In genomic region chr1:202189012-202189790, GRCh38 we compare ENCODE assay signal across 1 cellular context.
A peak's percentile ranks its signal among the peaks of the same experiment; 100 is the strongest.
TF ChIP-seq lines count a peak whose summit lies in the region.

No MANE protein-coding gene starts in this region.

TF ChIP-seq in HepG2, 621 proteins besides CTCF, POLR2A, EP300 and RAD21 (continued from another document and continues in another):
- TF ChIP-seq, protein P1, sequence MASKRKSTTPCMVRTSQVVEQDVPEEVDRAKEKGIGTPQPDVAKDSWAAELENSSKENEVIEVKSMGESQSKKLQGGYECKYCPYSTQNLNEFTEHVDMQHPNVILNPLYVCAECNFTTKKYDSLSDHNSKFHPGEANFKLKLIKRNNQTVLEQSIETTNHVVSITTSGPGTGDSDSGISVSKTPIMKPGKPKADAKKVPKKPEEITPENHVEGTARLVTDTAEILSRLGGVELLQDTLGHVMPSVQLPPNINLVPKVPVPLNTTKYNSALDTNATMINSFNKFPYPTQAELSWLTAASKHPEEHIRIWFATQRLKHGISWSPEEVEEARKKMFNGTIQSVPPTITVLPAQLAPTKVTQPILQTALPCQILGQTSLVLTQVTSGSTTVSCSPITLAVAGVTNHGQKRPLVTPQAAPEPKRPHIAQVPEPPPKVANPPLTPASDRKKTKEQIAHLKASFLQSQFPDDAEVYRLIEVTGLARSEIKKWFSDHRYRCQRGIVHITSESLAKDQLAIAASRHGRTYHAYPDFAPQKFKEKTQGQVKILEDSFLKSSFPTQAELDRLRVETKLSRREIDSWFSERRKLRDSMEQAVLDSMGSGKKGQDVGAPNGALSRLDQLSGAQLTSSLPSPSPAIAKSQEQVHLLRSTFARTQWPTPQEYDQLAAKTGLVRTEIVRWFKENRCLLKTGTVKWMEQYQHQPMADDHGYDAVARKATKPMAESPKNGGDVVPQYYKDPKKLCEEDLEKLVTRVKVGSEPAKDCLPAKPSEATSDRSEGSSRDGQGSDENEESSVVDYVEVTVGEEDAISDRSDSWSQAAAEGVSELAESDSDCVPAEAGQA (IDR thresholded peaks at IDR 0.05; ENCODE audit: low read depth): no peak
- TF ChIP-seq, protein P1 (CRISPR knock-in tag; IDR thresholded peaks at IDR 0.05; ENCODE audit: borderline replicate concordance): no peak
- TF ChIP-seq ZKSCAN5 (CRISPR knock-in tag; IDR thresholded peaks at IDR 0.05): no peak
- TF ChIP-seq, protein P2, sequence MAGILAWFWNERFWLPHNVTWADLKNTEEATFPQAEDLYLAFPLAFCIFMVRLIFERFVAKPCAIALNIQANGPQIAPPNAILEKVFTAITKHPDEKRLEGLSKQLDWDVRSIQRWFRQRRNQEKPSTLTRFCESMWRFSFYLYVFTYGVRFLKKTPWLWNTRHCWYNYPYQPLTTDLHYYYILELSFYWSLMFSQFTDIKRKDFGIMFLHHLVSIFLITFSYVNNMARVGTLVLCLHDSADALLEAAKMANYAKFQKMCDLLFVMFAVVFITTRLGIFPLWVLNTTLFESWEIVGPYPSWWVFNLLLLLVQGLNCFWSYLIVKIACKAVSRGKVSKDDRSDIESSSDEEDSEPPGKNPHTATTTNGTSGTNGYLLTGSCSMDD (CRISPR knock-in tag; IDR thresholded peaks at IDR 0.05): no peak
- TF ChIP-seq, protein P3, sequence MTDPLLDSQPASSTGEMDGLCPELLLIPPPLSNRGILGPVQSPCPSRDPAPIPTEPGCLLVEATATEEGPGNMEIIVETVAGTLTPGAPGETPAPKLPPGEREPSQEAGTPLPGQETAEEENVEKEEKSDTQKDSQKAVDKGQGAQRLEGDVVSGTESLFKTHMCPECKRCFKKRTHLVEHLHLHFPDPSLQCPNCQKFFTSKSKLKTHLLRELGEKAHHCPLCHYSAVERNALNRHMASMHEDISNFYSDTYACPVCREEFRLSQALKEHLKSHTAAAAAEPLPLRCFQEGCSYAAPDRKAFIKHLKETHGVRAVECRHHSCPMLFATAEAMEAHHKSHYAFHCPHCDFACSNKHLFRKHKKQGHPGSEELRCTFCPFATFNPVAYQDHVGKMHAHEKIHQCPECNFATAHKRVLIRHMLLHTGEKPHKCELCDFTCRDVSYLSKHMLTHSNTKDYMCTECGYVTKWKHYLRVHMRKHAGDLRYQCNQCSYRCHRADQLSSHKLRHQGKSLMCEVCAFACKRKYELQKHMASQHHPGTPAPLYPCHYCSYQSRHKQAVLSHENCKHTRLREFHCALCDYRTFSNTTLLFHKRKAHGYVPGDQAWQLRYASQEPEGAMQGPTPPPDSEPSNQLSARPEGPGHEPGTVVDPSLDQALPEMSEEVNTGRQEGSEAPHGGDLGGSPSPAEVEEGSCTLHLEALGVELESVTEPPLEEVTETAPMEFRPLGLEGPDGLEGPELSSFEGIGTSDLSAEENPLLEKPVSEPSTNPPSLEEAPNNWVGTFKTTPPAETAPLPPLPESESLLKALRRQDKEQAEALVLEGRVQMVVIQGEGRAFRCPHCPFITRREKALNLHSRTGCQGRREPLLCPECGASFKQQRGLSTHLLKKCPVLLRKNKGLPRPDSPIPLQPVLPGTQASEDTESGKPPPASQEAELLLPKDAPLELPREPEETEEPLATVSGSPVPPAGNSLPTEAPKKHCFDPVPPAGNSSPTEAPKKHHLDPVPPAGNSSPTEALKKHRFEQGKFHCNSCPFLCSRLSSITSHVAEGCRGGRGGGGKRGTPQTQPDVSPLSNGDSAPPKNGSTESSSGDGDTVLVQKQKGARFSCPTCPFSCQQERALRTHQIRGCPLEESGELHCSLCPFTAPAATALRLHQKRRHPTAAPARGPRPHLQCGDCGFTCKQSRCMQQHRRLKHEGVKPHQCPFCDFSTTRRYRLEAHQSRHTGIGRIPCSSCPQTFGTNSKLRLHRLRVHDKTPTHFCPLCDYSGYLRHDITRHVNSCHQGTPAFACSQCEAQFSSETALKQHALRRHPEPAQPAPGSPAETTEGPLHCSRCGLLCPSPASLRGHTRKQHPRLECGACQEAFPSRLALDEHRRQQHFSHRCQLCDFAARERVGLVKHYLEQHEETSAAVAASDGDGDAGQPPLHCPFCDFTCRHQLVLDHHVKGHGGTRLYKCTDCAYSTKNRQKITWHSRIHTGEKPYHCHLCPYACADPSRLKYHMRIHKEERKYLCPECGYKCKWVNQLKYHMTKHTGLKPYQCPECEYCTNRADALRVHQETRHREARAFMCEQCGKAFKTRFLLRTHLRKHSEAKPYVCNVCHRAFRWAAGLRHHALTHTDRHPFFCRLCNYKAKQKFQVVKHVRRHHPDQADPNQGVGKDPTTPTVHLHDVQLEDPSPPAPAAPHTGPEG (CRISPR knock-in tag; IDR thresholded peaks at IDR 0.05): no peak
- 0 out of 2 replicates have a peak, but pooled peaks have one; percentile 27 for TF ChIP-seq BRD4 (CRISPR knock-in tag; IDR thresholded peaks at IDR 0.05)
- TF ChIP-seq, protein P4, sequence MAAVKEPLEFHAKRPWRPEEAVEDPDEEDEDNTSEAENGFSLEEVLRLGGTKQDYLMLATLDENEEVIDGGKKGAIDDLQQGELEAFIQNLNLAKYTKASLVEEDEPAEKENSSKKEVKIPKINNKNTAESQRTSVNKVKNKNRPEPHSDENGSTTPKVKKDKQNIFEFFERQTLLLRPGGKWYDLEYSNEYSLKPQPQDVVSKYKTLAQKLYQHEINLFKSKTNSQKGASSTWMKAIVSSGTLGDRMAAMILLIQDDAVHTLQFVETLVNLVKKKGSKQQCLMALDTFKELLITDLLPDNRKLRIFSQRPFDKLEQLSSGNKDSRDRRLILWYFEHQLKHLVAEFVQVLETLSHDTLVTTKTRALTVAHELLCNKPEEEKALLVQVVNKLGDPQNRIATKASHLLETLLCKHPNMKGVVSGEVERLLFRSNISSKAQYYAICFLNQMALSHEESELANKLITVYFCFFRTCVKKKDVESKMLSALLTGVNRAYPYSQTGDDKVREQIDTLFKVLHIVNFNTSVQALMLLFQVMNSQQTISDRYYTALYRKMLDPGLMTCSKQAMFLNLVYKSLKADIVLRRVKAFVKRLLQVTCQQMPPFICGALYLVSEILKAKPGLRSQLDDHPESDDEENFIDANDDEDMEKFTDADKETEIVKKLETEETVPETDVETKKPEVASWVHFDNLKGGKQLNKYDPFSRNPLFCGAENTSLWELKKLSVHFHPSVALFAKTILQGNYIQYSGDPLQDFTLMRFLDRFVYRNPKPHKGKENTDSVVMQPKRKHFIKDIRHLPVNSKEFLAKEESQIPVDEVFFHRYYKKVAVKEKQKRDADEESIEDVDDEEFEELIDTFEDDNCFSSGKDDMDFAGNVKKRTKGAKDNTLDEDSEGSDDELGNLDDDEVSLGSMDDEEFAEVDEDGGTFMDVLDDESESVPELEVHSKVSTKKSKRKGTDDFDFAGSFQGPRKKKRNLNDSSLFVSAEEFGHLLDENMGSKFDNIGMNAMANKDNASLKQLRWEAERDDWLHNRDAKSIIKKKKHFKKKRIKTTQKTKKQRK (IDR thresholded peaks at IDR 0.05; ENCODE audit: low read length): no peak
- TF ChIP-seq ZNF678 (CRISPR knock-in tag; IDR thresholded peaks at IDR 0.05): no peak
- no peak for TF ChIP-seq IRX3 (CRISPR knock-in tag; IDR thresholded peaks at IDR 0.05; ENCODE audit: borderline replicate concordance, low read depth)
- 0 out of 2 replicates have a peak, but pooled peaks have one; percentile 52 for TF ChIP-seq PREB (CRISPR knock-in tag; IDR thresholded peaks at IDR 0.05)
- TF ChIP-seq MEF2D (CRISPR knock-in tag; IDR thresholded peaks at IDR 0.05): no peak
- no peak for TF ChIP-seq ELF4 (CRISPR knock-in tag; IDR thresholded peaks at IDR 0.05; ENCODE audit: borderline replicate concordance)
- TF ChIP-seq SSRP1 (CRISPR knock-in tag; IDR thresholded peaks at IDR 0.05): no peak
- no peak for TF ChIP-seq CREB1 (IDR thresholded peaks at IDR 0.05)
- no peak for TF ChIP-seq CREB1 (CRISPR knock-in tag; IDR thresholded peaks at IDR 0.05)
- TF ChIP-seq NKX3-1 (CRISPR knock-in tag; IDR thresholded peaks at IDR 0.05): no peak
- peak; percentile 46 for TF ChIP-seq PHF21A (CRISPR knock-in tag; IDR thresholded peaks at IDR 0.05)
- TF ChIP-seq NPAS2 (CRISPR knock-in tag; IDR thresholded peaks at IDR 0.05; ENCODE audit: borderline replicate concordance): no peak
- TF ChIP-seq MED8 (CRISPR knock-in tag; IDR thresholded peaks at IDR 0.05; ENCODE audit: insufficient replicate concordance): peak; percentile 49
- 0 out of 2 replicates have a peak, but pooled peaks have one; percentile 21 for TF ChIP-seq NFAT5 (CRISPR knock-in tag; IDR thresholded peaks at IDR 0.05)
- no peak for TF ChIP-seq ZSCAN22 (CRISPR knock-in tag; IDR thresholded peaks at IDR 0.05)
- 0 out of 2 replicates have a peak, but pooled peaks have one; percentile 27 for TF ChIP-seq THAP7 (CRISPR knock-in tag; IDR thresholded peaks at IDR 0.05)
- no peak for TF ChIP-seq ARID5B (CRISPR knock-in tag; IDR thresholded peaks at IDR 0.05)
